8 cellular contexts compared by ENCODE assay signal in the genomic region with DNA sequence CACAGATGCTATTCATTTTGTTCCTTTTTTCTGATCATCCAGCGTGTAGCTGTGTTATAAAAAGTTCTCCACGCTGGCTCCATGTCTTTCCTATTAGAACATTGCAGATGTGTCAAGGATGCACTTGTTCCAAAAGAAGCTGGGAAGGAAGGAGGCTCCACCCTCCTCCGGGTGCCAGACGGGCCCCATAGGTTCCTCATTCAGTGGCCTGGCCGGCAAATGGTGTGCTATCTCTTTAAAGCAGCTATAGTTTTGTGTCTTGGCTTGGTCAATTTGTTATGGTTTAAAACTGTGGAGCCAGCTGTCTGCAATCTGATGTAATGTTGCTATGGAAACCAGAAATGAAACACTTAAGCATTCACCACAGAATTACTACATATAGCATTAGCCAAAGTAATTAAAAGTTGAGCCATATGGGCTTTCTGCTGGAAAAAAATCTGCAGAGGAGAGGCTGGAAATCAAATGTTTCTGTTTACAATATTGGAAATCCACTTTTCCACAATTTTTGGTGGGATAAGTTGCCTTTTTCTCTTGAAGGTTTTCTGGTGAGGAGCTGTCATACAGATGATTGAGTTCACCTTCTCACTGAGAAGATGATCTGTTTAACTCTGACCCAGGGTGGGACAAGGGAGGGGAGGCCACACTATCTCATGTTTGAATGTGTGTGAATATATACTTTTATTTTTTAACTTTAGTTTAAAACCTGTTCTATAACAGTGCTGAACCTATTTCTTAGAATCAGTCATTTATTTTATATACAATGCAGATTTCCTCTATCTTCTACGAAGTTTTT.
DNase-seq lines count a peak whose midpoint lies in the region; ATAC-seq and TF ChIP-seq lines count a peak whose summit lies in the region.

No MANE protein-coding gene starts in this region.

- TF ChIP-seq CTCF in HFF-Myc (IDR thresholded peaks at IDR 0.05; ENCODE audit: low read depth, low read length, missing control alignments): no peak
- no peak for TF ChIP-seq CTCF in body of pancreas (IDR thresholded peaks at IDR 0.05)

- peak; percentile 62 for ATAC-seq in body of pancreas

- WGBS in body of pancreas, 2 donors: 39 to 51% methylated on average over 6 of the region's 6 CpGs

- intact Hi-C loops in body of pancreas (cut with DNase I): no loop called here

- H3K27ac ChIP-seq in body of pancreas (peak overlapping the region in 2 of 4 donors; percentile 11 to 32), substantia nigra (ENCODE audit: low read depth, low read length, poor library complexity, severe bottlenecking) (peak overlapping the region; percentile 53)

- TF ChIP-seq POLR2A in body of pancreas (IDR thresholded peaks at IDR 0.05): peak in 1 of 3 donors; percentile 25

- H3K27me3 ChIP-seq in body of pancreas: no peaks in the 10 kb centered on the region

- H3K9me3 ChIP-seq in body of pancreas: no peaks in the 10 kb centered on the region

- no peaks in the 10 kb centered on the region for H3K36me3 ChIP-seq in body of pancreas (replicated peaks in 1 of 2; ENCODE audit: insufficient read depth in 1 of 2, low read depth in 2 of 2)

- H3K4me1 ChIP-seq in body of pancreas: peaks cover 5% of the 10 kb centered on the region

- peak overlapping the region; percentile 79 for H3K4me3 ChIP-seq in HFF-Myc (replicated peaks; ENCODE audit: low read depth, low read length)
- H3K4me3 ChIP-seq in body of pancreas: no peak overlapping the region

- peak; percentile 87 for DNase-seq in Daoy (ENCODE audit: low read depth)
- DNase-seq in HFF-Myc (ENCODE audit: extremely low read depth, low read depth): peak; percentile 97
- peak; percentile 71 for DNase-seq in NCI-H1694 (lab: John Stamatoyannopoulos, UW)
- peak in 2 of 4 donors; percentile 31 to 48 for DNase-seq in body of pancreas
- DNase-seq in kidney tubule cell (ENCODE audit: low spot score): peak; percentile 56
- peak in 6 of 49 donors; percentile 20 to 67 (median 52) for DNase-seq in substantia nigra (lab: John Stamatoyannopoulos, UW)
- no peak for DNase-seq in activated CD4-positive, alpha-beta T cell treated with anti-CD3 and anti-CD28 coated beads, Interleukin-2, amount 50 U/mL, for 48 hours
- DNase-seq in NCI-H1930 (lab: John Stamatoyannopoulos, UW): no peak

Comparison
In these comparisons a context has a peak if more than half of its experiments do, and no peak if none do; other contexts are left out.
1. DNase-seq: peak in Daoy (single experiment), HFF-Myc (single experiment), NCI-H1694 (single experiment) and kidney tubule cell (single experiment); none in activated CD4-positive, alpha-beta T cell treated with anti-CD3 and anti-CD28 coated beads, Interleukin-2, amount 50 U/mL, for 48 hours (0 of 2) and NCI-H1930 (0 of 2).